ENCODE assay signal across 1 cellular context in the genomic region with DNA sequence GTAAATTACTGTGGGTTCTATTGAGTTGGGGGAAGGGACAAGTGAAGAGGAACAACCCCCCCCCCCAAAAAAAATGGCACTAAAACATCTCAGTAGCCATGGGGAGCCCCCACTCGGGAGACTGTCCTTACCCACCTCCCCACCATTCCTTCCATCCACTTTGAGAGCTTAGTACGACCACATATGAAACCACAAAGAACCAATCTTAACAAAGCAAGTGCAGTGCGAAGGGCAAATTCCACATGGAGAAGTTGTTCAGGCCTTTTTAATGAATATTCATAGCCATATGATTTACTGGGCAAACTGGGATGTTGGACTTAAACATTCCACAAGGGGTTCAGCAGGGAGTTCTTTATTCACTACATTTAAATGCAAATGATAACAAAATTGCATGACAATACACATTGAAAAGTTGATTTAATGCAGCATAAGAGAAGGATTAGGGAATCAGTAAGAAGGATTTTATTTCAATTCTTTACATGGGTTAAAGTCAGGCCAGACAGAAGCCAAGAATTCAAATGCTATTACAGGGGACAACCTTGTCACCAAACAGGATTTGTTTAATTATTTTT.
TF ChIP-seq lines count a peak whose summit lies in the region.

No MANE protein-coding gene starts in this region.

TF ChIP-seq in WTC11, 78 proteins besides CTCF, POLR2A, EP300 and RAD21 (continued from another document):
- TF ChIP-seq, protein P1, sequence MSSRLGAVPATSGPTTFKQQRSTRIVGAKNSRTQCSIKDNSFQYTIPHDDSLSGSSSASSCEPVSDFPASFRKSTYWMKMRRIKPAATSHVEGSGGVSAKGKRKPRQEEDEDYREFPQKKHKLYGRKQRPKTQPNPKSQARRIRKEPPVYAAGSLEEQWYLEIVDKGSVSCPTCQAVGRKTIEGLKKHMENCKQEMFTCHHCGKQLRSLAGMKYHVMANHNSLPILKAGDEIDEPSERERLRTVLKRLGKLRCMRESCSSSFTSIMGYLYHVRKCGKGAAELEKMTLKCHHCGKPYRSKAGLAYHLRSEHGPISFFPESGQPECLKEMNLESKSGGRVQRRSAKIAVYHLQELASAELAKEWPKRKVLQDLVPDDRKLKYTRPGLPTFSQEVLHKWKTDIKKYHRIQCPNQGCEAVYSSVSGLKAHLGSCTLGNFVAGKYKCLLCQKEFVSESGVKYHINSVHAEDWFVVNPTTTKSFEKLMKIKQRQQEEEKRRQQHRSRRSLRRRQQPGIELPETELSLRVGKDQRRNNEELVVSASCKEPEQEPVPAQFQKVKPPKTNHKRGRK (CRISPR knock-in tag; IDR thresholded peaks at IDR 0.05; ENCODE audit: borderline replicate concordance), result no peak
- TF ChIP-seq SOX15 (CRISPR knock-in tag; IDR thresholded peaks at IDR 0.05) (no peak), FOXP1 (CRISPR knock-in tag; IDR thresholded peaks at IDR 0.05; ENCODE audit: borderline replicate concordance) (no peak), CBFB (CRISPR knock-in tag; IDR thresholded peaks at IDR 0.05; ENCODE audit: low read depth) (no peak), FOXJ3 (CRISPR knock-in tag; IDR thresholded peaks at IDR 0.05; ENCODE audit: borderline replicate concordance) (no peak), OVOL2 (CRISPR knock-in tag; IDR thresholded peaks at IDR 0.05; ENCODE audit: borderline replicate concordance) (no peak)
- TF ChIP-seq, protein P2, sequence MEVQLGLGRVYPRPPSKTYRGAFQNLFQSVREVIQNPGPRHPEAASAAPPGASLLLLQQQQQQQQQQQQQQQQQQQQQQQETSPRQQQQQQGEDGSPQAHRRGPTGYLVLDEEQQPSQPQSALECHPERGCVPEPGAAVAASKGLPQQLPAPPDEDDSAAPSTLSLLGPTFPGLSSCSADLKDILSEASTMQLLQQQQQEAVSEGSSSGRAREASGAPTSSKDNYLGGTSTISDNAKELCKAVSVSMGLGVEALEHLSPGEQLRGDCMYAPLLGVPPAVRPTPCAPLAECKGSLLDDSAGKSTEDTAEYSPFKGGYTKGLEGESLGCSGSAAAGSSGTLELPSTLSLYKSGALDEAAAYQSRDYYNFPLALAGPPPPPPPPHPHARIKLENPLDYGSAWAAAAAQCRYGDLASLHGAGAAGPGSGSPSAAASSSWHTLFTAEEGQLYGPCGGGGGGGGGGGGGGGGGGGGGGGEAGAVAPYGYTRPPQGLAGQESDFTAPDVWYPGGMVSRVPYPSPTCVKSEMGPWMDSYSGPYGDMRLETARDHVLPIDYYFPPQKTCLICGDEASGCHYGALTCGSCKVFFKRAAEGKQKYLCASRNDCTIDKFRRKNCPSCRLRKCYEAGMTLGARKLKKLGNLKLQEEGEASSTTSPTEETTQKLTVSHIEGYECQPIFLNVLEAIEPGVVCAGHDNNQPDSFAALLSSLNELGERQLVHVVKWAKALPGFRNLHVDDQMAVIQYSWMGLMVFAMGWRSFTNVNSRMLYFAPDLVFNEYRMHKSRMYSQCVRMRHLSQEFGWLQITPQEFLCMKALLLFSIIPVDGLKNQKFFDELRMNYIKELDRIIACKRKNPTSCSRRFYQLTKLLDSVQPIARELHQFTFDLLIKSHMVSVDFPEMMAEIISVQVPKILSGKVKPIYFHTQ (CRISPR knock-in tag; IDR thresholded peaks at IDR 0.05), result no peak
- TF ChIP-seq, protein P3, sequence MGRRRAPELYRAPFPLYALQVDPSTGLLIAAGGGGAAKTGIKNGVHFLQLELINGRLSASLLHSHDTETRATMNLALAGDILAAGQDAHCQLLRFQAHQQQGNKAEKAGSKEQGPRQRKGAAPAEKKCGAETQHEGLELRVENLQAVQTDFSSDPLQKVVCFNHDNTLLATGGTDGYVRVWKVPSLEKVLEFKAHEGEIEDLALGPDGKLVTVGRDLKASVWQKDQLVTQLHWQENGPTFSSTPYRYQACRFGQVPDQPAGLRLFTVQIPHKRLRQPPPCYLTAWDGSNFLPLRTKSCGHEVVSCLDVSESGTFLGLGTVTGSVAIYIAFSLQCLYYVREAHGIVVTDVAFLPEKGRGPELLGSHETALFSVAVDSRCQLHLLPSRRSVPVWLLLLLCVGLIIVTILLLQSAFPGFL (CRISPR knock-in tag; IDR thresholded peaks at IDR 0.05; ENCODE audit: borderline replicate concordance), result no peak
